ENCODE assay signal across 9 cellular contexts in genomic region chr12:50241178-50241577, GRCh38. TPM values are rescaled to one million over a fixed set of nuclear protein-coding genes. Genes with fewer than 3 reads are reported as not detected.
DNase-seq lines count a peak whose midpoint lies in the region; ATAC-seq and TF ChIP-seq lines count a peak whose summit lies in the region.
"Had no signal": no experiment of that assay in that cellular context is flagged by ENCODE, and none has a peak within 500 bp of the region (broad histone marks: within the 10 kb centered on the region; RNA-seq: fewer than 3 reads in every experiment).

No MANE protein-coding gene starts in this region.

- BruUV-seq in PC-3 (replicated peaks; lab: Mats Ljungman, UMichigan) = no TSS peak

- POLR2A ChIA-PET in PC-3 (lab: Charles Lee; ENCODE audit: unreplicated experiment) = interaction anchor here (0.6 kb wide), 2 partner anchors 17 to 38 kb away, joined by 4 read pairs; no protein-coding TSS in a partner anchor

- H3K9me2 ChIP-seq in PC-3 (replicated peaks; ENCODE audit: low read length) (no peaks in the 10 kb centered on the region), hepatocyte (replicated peaks; ENCODE audit: insufficient read depth) (no peaks in the 10 kb centered on the region)

- intact Hi-C loops in PC-3 (cut with micrococcal nuclease) (loop anchor here (2.0 to 5.0 kb wide), 3 partner anchors 18 to 59 kb away; no protein-coding TSS in a partner anchor), stomach (cut with DNase I; ENCODE audit: low total_unique reads) (no loop called here)

- no peaks in the 10 kb centered on the region; the same call in 1 of the 2 replicates for H3K79me2 ChIP-seq in PC-3 (ENCODE audit: low read length)
- peaks cover 55% of the 10 kb centered on the region for H3K79me2 ChIP-seq in hepatocyte

- DNase-seq in NCI-H1092 treated with DMSO at 0.1 percent for 48 hours (lab: John Stamatoyannopoulos, UW) = peak; percentile 16
- DNase-seq in NCI-H1092 (lab: John Stamatoyannopoulos, UW) = no peak
- peak; percentile 82 for DNase-seq in PC-3
- DNase-seq in hepatocyte (ENCODE audit: low spot score) = no peak
- no peak for DNase-seq in stomach
- no peak for DNase-seq in activated naive CD4-positive, alpha-beta T cell treated with anti-CD3 and anti-CD28 coated beads, Interleukin-2, amount 50 U/mL, for 72 hours (ENCODE audit: low spot score in 2 of 2)
- DNase-seq in cerebellar nuclear complex (lab: John Stamatoyannopoulos, UW) = no peak
- DNase-seq: 8988T had no signal

- H3K27ac Mint-ChIP-seq in activated naive CD4-positive, alpha-beta T cell treated with anti-CD3 and anti-CD28 coated beads, Interleukin-2, amount 50 U/mL, for 72 hours = no peak overlapping the region

- no peak for TF ChIP-seq EP300 in stomach (IDR thresholded peaks at IDR 0.05)

- no peaks in the 10 kb centered on the region for H3K9me3 Mint-ChIP-seq in activated naive CD4-positive, alpha-beta T cell treated with anti-CD3 and anti-CD28 coated beads, Interleukin-2, amount 50 U/mL, for 72 hours

- peak overlapping the region; percentile 26 for H3K9ac ChIP-seq in PC-3 (ENCODE audit: low read length)

- no peak for TF ChIP-seq CTCF in PC-3 (conservative IDR thresholded peaks at IDR 0.05; ENCODE audit: low read depth, low read length)
- TF ChIP-seq CTCF in hepatocyte (IDR thresholded peaks at IDR 0.05; ENCODE audit: poor library complexity) = no peak
- TF ChIP-seq CTCF in stomach (IDR thresholded peaks at IDR 0.05) = no peak

- H3K36me3 ChIP-seq in PC-3 (ENCODE audit: low read depth, low read length) (peaks cover 5% of the 10 kb centered on the region; the same call in 1 of the 2 replicates), hepatocyte (replicated peaks; ENCODE audit: insufficient read depth, low read depth) (no peaks in the 10 kb centered on the region), stomach (peaks cover 0 to 29% (median 16%) of the 10 kb centered on the region in 4 donors)

- TF ChIP-seq POLR2A in stomach (IDR thresholded peaks at IDR 0.05) = no peak

- ATAC-seq in PC-3 (peak; percentile 94), GM21723 (IDR thresholded peaks at IDR 0.05; ENCODE audit: unreplicated experiment) (no peak)
- no peak for ATAC-seq in activated naive CD4-positive, alpha-beta T cell treated with anti-CD3 and anti-CD28 coated beads, Interleukin-2, amount 50 U/mL, for 72 hours

- H4K20me1 ChIP-seq in PC-3 (ENCODE audit: low read length) (no peaks in the 10 kb centered on the region), hepatocyte (ENCODE audit: insufficient read depth, poor library complexity, severe bottlenecking) (no peaks in the 10 kb centered on the region)

- CTCF ChIA-PET in PC-3 (lab: Charles Lee) = no interaction called here

- H3K4me2 ChIP-seq in PC-3 (ENCODE audit: low read length) = peak overlapping the region; percentile 78
- peak overlapping the region; percentile 45 for H3K4me2 ChIP-seq in hepatocyte

- H3K9me3 ChIP-seq in PC-3 (ENCODE audit: low read length) = no peaks in the 10 kb centered on the region
- no peaks in the 10 kb centered on the region for H3K9me3 ChIP-seq in hepatocyte (ENCODE audit: low read depth)
- no peaks in the 10 kb centered on the region for H3K9me3 ChIP-seq in stomach

- peaks cover 0 to 6% of the 10 kb centered on the region in 2 donors for H3K36me3 Mint-ChIP-seq in activated naive CD4-positive, alpha-beta T cell treated with anti-CD3 and anti-CD28 coated beads, Interleukin-2, amount 50 U/mL, for 72 hours

- no peaks in the 10 kb centered on the region for H3K27me3 ChIP-seq in PC-3 (ENCODE audit: low read length)
- no peaks in the 10 kb centered on the region for H3K27me3 ChIP-seq in hepatocyte
- no peaks in the 10 kb centered on the region for H3K27me3 ChIP-seq in stomach

- 63% methylated on average over 1 of the region's 1 CpG for WGBS in hepatocyte (ENCODE audit: low lambda C conversion rate, missing lambda C conversion rate)
- WGBS in stomach, 5 donors = 31 to 53% (median 35%) methylated on average over 1 of the region's 1 CpG

- H3K4me1 ChIP-seq in PC-3 (ENCODE audit: insufficient read depth, low read length) (peaks cover 43% of the 10 kb centered on the region), hepatocyte (ENCODE audit: insufficient read depth) (peaks cover 26% of the 10 kb centered on the region), stomach (peaks cover 32 to 52% (median 42%) of the 10 kb centered on the region in 4 donors)

- H3F3A ChIP-seq in PC-3 (ENCODE audit: low read length, unreplicated experiment) = peaks cover 9% of the 10 kb centered on the region

- H3K27ac ChIP-seq in PC-3 (ENCODE audit: low read length) = peak overlapping the region; percentile 88
- H3K27ac ChIP-seq in hepatocyte = peak overlapping the region; percentile 78
- peak overlapping the region in 4 of 5 donors; percentile 73 to 87 (median 84) for H3K27ac ChIP-seq in stomach

- H3K4me3 ChIP-seq in PC-3 (ENCODE audit: low read length) (peak overlapping the region; percentile 40; the same call in 1 of the 2 replicates), hepatocyte (no peak overlapping the region), stomach (no peak overlapping the region)

- H2AFZ ChIP-seq in PC-3 (ENCODE audit: low read length) (no peak overlapping the region), hepatocyte (no peak overlapping the region)

RNA-seq across cellular contexts. Expression of gene LIMA1, which starts 42.1 kb away (rescaled TPM):
- total RNA-seq in PC-3 (2014; rRNA removed) (45.1 and 58.2 TPM in 2 replicates), hepatocyte (84.4 and 93.3 TPM in 2 replicates), stomach (100 to 1,000 TPM in 3 of 5 donors, 10 to 100 TPM in 2; 71.0 to 143 (median 132) TPM)
- polyA plus RNA-seq in hepatocyte (54.8 and 59.7 TPM in 2 replicates), stomach (10 to 100 TPM; 28.7 to 72.4 (median 33.7) TPM)
- 10 to 100 TPM; 36.2 to 45.6 TPM for total RNA-seq in activated naive CD4-positive, alpha-beta T cell treated with anti-CD3 and anti-CD28 coated beads, Interleukin-2, amount 50 U/mL, for 72 hours

Comparison
In these comparisons a context has a peak if more than half of its experiments do, and no peak if none do; other contexts are left out.
1. DNase-seq: peak in NCI-H1092 treated with DMSO at 0.1 percent for 48 hours (single experiment) and PC-3 (single experiment); none in NCI-H1092 (single experiment), hepatocyte (single experiment), stomach (single experiment), activated naive CD4-positive, alpha-beta T cell treated with anti-CD3 and anti-CD28 coated beads, Interleukin-2, amount 50 U/mL, for 72 hours (0 of 2) and cerebellar nuclear complex (0 of 2).
2. Peak in every context shown above with its lines, with median percentiles within 50 percentile points of each other: H3K27ac ChIP-seq.